In the genomic region with DNA sequence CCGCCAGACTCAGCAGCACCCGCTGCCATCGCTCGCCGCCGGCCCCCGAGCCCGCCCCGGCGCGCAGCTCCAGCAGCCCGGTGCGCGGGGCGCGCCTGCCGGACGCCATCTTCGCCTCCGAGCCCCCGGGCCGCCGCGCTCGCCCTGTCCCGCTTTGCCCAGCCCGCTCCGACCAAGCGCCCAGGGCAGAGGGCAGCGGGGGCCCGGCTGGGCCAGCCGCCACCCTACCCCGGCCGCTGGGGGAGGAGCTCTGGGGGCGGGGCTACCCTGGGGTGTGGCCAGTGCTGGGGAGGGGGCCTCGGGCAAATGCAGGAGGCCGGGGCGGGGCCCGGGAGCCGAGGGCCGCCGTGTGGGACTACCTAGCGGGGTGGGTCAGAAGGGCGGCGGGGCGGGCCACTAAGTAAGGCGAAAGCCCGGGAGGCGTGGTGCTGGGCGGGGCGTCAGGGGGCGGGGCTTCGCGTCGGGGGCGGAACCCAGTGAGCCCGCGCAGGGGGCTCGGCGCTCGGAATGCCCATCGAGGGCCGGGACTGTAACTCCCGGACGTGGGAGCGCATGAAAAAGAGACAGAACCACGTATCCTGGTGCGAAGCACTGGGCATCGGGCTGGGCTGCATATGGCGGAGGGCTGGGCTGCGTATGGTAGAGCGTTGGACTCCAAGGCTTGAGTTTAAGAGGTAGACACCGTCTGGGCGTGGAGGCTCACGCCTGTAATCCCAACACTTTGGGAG, we compare ENCODE assay signal across 1 cellular context.
TF ChIP-seq lines count a peak whose summit lies in the region.

A gene (minus strand): TSS at position 252 of the 728 bp plus-strand sequence. CDS start 143 bp downstream, at position 109.

TF ChIP-seq in HepG2, 621 proteins besides CTCF, POLR2A, EP300 and RAD21 (continued from another document and continues in another):
- TF ChIP-seq, protein P1, sequence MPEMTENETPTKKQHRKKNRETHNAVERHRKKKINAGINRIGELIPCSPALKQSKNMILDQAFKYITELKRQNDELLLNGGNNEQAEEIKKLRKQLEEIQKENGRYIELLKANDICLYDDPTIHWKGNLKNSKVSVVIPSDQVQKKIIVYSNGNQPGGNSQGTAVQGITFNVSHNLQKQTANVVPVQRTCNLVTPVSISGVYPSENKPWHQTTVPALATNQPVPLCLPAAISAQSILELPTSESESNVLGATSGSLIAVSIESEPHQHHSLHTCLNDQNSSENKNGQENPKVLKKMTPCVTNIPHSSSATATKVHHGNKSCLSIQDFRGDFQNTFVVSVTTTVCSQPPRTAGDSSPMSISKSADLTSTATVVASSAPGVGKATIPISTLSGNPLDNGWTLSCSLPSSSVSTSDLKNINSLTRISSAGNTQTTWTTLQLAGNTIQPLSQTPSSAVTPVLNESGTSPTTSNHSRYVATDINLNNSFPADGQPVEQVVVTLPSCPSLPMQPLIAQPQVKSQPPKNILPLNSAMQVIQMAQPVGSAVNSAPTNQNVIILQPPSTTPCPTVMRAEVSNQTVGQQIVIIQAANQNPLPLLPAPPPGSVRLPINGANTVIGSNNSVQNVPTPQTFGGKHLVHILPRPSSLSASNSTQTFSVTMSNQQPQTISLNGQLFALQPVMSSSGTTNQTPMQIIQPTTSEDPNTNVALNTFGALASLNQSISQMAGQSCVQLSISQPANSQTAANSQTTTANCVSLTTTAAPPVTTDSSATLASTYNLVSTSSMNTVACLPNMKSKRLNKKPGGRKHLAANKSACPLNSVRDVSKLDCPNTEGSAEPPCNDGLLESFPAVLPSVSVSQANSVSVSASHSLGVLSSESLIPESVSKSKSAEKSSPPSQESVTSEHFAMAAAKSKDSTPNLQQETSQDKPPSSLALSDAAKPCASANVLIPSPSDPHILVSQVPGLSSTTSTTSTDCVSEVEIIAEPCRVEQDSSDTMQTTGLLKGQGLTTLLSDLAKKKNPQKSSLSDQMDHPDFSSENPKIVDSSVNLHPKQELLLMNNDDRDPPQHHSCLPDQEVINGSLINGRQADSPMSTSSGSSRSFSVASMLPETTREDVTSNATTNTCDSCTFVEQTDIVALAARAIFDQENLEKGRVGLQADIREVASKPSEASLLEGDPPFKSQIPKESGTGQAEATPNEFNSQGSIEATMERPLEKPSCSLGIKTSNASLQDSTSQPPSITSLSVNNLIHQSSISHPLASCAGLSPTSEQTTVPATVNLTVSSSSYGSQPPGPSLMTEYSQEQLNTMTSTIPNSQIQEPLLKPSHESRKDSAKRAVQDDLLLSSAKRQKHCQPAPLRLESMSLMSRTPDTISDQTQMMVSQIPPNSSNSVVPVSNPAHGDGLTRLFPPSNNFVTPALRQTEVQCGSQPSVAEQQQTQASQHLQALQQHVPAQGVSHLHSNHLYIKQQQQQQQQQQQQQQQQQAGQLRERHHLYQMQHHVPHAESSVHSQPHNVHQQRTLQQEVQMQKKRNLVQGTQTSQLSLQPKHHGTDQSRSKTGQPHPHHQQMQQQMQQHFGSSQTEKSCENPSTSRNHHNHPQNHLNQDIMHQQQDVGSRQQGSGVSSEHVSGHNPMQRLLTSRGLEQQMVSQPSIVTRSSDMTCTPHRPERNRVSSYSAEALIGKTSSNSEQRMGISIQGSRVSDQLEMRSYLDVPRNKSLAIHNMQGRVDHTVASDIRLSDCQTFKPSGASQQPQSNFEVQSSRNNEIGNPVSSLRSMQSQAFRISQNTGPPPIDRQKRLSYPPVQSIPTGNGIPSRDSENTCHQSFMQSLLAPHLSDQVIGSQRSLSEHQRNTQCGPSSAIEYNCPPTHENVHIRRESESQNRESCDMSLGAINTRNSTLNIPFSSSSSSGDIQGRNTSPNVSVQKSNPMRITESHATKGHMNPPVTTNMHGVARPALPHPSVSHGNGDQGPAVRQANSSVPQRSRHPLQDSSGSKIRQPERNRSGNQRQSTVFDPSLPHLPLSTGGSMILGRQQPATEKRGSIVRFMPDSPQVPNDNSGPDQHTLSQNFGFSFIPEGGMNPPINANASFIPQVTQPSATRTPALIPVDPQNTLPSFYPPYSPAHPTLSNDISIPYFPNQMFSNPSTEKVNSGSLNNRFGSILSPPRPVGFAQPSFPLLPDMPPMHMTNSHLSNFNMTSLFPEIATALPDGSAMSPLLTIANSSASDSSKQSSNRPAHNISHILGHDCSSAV (CRISPR knock-in tag; IDR thresholded peaks at IDR 0.05; ENCODE audit: borderline replicate concordance), result no peak
- TF ChIP-seq ZNF264 (CRISPR knock-in tag; IDR thresholded peaks at IDR 0.05), result no peak
- TF ChIP-seq KLF16 (CRISPR knock-in tag; IDR thresholded peaks at IDR 0.05), result peak in 1 of 2 experiments; percentile 58; a peak in 1 of 4 replicates
- peak; percentile 45; the same call in 1 of the 2 replicates for TF ChIP-seq RCOR2 (CRISPR knock-in tag; IDR thresholded peaks at IDR 0.05)
- TF ChIP-seq, protein P2, sequence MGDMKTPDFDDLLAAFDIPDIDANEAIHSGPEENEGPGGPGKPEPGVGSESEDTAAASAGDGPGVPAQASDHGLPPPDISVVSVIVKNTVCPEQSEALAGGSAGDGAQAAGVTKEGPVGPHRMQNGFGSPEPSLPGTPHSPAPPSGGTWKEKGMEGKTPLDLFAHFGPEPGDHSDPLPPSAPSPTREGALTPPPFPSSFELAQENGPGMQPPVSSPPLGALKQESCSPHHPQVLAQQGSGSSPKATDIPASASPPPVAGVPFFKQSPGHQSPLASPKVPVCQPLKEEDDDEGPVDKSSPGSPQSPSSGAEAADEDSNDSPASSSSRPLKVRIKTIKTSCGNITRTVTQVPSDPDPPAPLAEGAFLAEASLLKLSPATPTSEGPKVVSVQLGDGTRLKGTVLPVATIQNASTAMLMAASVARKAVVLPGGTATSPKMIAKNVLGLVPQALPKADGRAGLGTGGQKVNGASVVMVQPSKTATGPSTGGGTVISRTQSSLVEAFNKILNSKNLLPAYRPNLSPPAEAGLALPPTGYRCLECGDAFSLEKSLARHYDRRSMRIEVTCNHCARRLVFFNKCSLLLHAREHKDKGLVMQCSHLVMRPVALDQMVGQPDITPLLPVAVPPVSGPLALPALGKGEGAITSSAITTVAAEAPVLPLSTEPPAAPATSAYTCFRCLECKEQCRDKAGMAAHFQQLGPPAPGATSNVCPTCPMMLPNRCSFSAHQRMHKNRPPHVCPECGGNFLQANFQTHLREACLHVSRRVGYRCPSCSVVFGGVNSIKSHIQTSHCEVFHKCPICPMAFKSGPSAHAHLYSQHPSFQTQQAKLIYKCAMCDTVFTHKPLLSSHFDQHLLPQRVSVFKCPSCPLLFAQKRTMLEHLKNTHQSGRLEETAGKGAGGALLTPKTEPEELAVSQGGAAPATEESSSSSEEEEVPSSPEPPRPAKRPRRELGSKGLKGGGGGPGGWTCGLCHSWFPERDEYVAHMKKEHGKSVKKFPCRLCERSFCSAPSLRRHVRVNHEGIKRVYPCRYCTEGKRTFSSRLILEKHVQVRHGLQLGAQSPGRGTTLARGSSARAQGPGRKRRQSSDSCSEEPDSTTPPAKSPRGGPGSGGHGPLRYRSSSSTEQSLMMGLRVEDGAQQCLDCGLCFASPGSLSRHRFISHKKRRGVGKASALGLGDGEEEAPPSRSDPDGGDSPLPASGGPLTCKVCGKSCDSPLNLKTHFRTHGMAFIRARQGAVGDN (CRISPR knock-in tag; IDR thresholded peaks at IDR 0.05), result peak; percentile 75
- TF ChIP-seq DNMT1 (CRISPR knock-in tag; IDR thresholded peaks at IDR 0.05), result peak; percentile 74
- TF ChIP-seq, protein P3, sequence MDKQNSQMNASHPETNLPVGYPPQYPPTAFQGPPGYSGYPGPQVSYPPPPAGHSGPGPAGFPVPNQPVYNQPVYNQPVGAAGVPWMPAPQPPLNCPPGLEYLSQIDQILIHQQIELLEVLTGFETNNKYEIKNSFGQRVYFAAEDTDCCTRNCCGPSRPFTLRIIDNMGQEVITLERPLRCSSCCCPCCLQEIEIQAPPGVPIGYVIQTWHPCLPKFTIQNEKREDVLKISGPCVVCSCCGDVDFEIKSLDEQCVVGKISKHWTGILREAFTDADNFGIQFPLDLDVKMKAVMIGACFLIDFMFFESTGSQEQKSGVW (CRISPR knock-in tag; IDR thresholded peaks at IDR 0.05; ENCODE audit: borderline replicate concordance), result no peak
- no peak for TF ChIP-seq HMG20A (CRISPR knock-in tag; IDR thresholded peaks at IDR 0.05; ENCODE audit: borderline replicate concordance)
- TF ChIP-seq HCFC1 (IDR thresholded peaks at IDR 0.05; ENCODE audit: low read depth, low read length), result 0 out of 2 replicates have a peak, but pooled peaks have one; percentile 15
- TF ChIP-seq, protein P4, sequence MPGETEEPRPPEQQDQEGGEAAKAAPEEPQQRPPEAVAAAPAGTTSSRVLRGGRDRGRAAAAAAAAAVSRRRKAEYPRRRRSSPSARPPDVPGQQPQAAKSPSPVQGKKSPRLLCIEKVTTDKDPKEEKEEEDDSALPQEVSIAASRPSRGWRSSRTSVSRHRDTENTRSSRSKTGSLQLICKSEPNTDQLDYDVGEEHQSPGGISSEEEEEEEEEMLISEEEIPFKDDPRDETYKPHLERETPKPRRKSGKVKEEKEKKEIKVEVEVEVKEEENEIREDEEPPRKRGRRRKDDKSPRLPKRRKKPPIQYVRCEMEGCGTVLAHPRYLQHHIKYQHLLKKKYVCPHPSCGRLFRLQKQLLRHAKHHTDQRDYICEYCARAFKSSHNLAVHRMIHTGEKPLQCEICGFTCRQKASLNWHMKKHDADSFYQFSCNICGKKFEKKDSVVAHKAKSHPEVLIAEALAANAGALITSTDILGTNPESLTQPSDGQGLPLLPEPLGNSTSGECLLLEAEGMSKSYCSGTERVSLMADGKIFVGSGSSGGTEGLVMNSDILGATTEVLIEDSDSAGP (CRISPR knock-in tag; IDR thresholded peaks at IDR 0.05; ENCODE audit: borderline replicate concordance), result no peak; the same call in 1 of the 2 replicates
- TF ChIP-seq, protein P5, sequence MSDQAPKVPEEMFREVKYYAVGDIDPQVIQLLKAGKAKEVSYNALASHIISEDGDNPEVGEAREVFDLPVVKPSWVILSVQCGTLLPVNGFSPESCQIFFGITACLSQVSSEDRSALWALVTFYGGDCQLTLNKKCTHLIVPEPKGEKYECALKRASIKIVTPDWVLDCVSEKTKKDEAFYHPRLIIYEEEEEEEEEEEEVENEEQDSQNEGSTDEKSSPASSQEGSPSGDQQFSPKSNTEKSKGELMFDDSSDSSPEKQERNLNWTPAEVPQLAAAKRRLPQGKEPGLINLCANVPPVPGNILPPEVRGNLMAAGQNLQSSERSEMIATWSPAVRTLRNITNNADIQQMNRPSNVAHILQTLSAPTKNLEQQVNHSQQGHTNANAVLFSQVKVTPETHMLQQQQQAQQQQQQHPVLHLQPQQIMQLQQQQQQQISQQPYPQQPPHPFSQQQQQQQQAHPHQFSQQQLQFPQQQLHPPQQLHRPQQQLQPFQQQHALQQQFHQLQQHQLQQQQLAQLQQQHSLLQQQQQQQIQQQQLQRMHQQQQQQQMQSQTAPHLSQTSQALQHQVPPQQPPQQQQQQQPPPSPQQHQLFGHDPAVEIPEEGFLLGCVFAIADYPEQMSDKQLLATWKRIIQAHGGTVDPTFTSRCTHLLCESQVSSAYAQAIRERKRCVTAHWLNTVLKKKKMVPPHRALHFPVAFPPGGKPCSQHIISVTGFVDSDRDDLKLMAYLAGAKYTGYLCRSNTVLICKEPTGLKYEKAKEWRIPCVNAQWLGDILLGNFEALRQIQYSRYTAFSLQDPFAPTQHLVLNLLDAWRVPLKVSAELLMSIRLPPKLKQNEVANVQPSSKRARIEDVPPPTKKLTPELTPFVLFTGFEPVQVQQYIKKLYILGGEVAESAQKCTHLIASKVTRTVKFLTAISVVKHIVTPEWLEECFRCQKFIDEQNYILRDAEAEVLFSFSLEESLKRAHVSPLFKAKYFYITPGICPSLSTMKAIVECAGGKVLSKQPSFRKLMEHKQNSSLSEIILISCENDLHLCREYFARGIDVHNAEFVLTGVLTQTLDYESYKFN (CRISPR knock-in tag; conservative IDR thresholded peaks at IDR 0.05), result 0 out of 2 replicates have a peak, but pooled peaks have one; percentile 40
- TF ChIP-seq, protein P6, sequence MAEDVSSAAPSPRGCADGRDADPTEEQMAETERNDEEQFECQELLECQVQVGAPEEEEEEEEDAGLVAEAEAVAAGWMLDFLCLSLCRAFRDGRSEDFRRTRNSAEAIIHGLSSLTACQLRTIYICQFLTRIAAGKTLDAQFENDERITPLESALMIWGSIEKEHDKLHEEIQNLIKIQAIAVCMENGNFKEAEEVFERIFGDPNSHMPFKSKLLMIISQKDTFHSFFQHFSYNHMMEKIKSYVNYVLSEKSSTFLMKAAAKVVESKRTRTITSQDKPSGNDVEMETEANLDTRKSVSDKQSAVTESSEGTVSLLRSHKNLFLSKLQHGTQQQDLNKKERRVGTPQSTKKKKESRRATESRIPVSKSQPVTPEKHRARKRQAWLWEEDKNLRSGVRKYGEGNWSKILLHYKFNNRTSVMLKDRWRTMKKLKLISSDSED (CRISPR knock-in tag; IDR thresholded peaks at IDR 0.05), result no peak
- TF ChIP-seq HNRNPUL1 (IDR thresholded peaks at IDR 0.05; ENCODE audit: low read depth, low read length), result no peak
- 0 out of 2 replicates have a peak, but pooled peaks have one; percentile 43 for TF ChIP-seq SMYD3 (CRISPR knock-in tag; IDR thresholded peaks at IDR 0.05)
- TF ChIP-seq ZBTB8A (CRISPR knock-in tag; IDR thresholded peaks at IDR 0.05; ENCODE audit: borderline replicate concordance, low read depth), result no peak
- TF ChIP-seq ZNF724P (CRISPR knock-in tag; IDR thresholded peaks at IDR 0.05; ENCODE audit: borderline replicate concordance), result no peak; the same call in 1 of the 2 replicates
- TF ChIP-seq ZNF446 (CRISPR knock-in tag; IDR thresholded peaks at IDR 0.05), result no peak
- TF ChIP-seq ZEB1 (IDR thresholded peaks at IDR 0.05; ENCODE audit: insufficient replicate concordance, low read depth), result no peak
- TF ChIP-seq, protein P7, sequence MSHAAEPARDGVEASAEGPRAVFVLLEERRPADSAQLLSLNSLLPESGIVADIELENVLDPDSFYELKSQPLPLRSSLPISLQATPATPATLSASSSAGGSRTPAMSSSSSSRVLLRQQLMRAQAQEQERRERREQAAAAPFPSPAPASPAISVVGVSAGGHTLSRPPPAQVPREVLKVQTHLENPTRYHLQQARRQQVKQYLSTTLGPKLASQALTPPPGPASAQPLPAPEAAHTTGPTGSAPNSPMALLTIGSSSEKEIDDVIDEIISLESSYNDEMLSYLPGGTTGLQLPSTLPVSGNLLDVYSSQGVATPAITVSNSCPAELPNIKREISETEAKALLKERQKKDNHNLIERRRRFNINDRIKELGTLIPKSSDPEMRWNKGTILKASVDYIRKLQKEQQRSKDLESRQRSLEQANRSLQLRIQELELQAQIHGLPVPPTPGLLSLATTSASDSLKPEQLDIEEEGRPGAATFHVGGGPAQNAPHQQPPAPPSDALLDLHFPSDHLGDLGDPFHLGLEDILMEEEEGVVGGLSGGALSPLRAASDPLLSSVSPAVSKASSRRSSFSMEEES (CRISPR knock-in tag; IDR thresholded peaks at IDR 0.05), result 0 out of 2 replicates have a peak, but pooled peaks have one; percentile 28
- TF ChIP-seq ZNF224 (CRISPR knock-in tag; IDR thresholded peaks at IDR 0.05), result no peak
- no peak for TF ChIP-seq MBD4 (IDR thresholded peaks at IDR 0.05; ENCODE audit: borderline replicate concordance, low read length)
- TF ChIP-seq, protein P8, sequence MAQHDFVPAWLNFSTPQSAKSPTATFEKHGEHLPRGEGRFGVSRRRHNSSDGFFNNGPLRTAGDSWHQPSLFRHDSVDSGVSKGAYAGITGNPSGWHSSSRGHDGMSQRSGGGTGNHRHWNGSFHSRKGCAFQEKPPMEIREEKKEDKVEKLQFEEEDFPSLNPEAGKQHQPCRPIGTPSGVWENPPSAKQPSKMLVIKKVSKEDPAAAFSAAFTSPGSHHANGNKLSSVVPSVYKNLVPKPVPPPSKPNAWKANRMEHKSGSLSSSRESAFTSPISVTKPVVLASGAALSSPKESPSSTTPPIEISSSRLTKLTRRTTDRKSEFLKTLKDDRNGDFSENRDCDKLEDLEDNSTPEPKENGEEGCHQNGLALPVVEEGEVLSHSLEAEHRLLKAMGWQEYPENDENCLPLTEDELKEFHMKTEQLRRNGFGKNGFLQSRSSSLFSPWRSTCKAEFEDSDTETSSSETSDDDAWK (CRISPR knock-in tag; IDR thresholded peaks at IDR 0.05), result no peak
- TF ChIP-seq ZNF331 (CRISPR knock-in tag; IDR thresholded peaks at IDR 0.05), result no peak; the same call in 1 of the 2 replicates
- no peak for TF ChIP-seq ZFP37 (CRISPR knock-in tag; IDR thresholded peaks at IDR 0.05; ENCODE audit: borderline replicate concordance)
- no peak for TF ChIP-seq KAT7 (CRISPR knock-in tag; IDR thresholded peaks at IDR 0.05; ENCODE audit: borderline replicate concordance)
- TF ChIP-seq ZNF776 (CRISPR knock-in tag; IDR thresholded peaks at IDR 0.05), result peak; percentile 27; the same call in 1 of the 2 replicates
